In the genomic region with DNA sequence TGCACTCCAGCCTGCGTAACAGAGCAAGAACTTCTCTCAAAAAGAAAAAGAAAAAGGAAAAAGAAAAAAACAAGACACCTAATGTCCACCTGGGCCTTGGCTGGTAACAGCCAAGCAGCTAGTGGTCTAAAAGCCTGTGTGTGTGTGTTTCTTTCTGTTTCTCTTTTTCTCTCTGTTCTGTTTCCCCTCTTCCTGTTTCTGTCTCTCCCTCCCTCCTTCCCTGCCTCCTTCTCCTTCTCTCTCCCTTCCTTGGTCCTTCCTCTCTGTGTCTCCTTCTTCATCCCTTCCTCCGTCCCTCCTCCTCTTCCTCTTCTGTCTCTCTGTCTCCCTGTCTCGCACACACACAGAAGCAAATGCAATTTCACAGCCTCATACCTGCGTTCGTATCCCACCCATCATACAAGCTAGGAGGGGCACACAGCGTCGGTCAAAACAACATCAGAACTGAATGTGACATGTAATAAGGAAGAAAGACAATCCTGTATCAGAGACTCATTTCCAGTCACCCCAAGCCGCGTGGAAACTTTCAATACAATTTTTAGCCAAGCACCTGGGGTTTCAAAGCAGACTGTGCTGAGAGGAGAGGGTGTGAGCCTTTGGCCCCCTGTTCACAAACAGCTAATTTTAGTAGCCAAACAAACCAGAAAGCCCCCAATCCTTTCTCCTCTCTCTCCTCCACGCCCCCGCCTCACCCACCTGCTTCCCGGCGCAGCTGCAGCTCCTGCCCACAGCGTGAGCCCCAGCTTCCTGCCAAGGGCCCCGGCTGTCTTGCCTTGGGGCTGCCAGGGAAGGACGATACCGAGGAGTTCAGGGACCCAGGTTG, we compare ENCODE assay signal across 8 cellular contexts. TPM values are rescaled to one million over a fixed set of nuclear protein-coding genes. Genes with fewer than 3 reads are reported as not detected.
DNase-seq lines count a peak whose midpoint lies in the region; ATAC-seq and TF ChIP-seq lines count a peak whose summit lies in the region.

No MANE protein-coding gene starts in this region.

- H3K4me3 ChIP-seq in GM12875 (ENCODE audit: low read depth, low read length): peak overlapping the region; percentile 32
- H3K4me3 ChIP-seq in Loucy (ENCODE audit: low read length, poor library complexity, severe bottlenecking): peak overlapping the region; percentile 63
- no peak overlapping the region for H3K4me3 ChIP-seq in body of pancreas

- no peak overlapping the region for H3K27ac ChIP-seq in body of pancreas

- TF ChIP-seq CTCF in GM12875 (IDR thresholded peaks at IDR 0.05; ENCODE audit: borderline replicate concordance, insufficient read depth, low read depth, low read length) (no peak), Loucy (conservative IDR thresholded peaks at IDR 0.05; ENCODE audit: low read length) (no peak), body of pancreas (IDR thresholded peaks at IDR 0.05) (no peak)

- peak overlapping the region; percentile 59 for H3K9ac ChIP-seq in Loucy (ENCODE audit: low read depth, low read length, poor library complexity, severe bottlenecking)

- H3K36me3 ChIP-seq in Loucy (ENCODE audit: insufficient read depth, low read length) (no peaks in the 10 kb centered on the region), body of pancreas (replicated peaks in 1 of 2; ENCODE audit: insufficient read depth in 1 of 2, low read depth in 2 of 2) (no peaks in the 10 kb centered on the region)

- H3F3A ChIP-seq in Loucy (ENCODE audit: low read depth): no peaks in the 10 kb centered on the region

- peaks cover 20% of the 10 kb centered on the region for H3K4me1 ChIP-seq in Loucy (ENCODE audit: insufficient read depth, low read length, poor library complexity, severe bottlenecking)
- no peaks in the 10 kb centered on the region for H3K4me1 ChIP-seq in body of pancreas

- 46 to 61% methylated on average over 16 to 17 of the region's 17 CpGs for WGBS in body of pancreas, 2 donors

- H3K4me2 ChIP-seq in Loucy (ENCODE audit: low read depth, low read length, poor library complexity, severe bottlenecking): peak overlapping the region; percentile 70

- intact Hi-C loops in body of pancreas (cut with DNase I): no loop called here

- H3K79me2 ChIP-seq in Loucy (ENCODE audit: insufficient read depth, low read length): no peaks in the 10 kb centered on the region

- no peaks in the 10 kb centered on the region for H4K20me1 ChIP-seq in Loucy (ENCODE audit: insufficient read depth, low read length, poor library complexity, severe bottlenecking)

- peak overlapping the region; percentile 92 for H2AFZ ChIP-seq in Loucy (ENCODE audit: low read length)

- TF ChIP-seq POLR2A in body of pancreas (IDR thresholded peaks at IDR 0.05): no peak

- no peaks in the 10 kb centered on the region for H3K9me2 ChIP-seq in Loucy (replicated peaks; ENCODE audit: low read depth, low read length)

- ATAC-seq in GM21619 (IDR thresholded peaks at IDR 0.05; ENCODE audit: unreplicated experiment) (peak; percentile 77), body of pancreas (no peak)

- H3K27me3 ChIP-seq in Loucy (ENCODE audit: insufficient read depth, low read length, poor library complexity, severe bottlenecking): no peaks in the 10 kb centered on the region
- no peaks in the 10 kb centered on the region for H3K27me3 ChIP-seq in body of pancreas

- peak; percentile 79 for DNase-seq in activated effector memory CD4-positive, alpha-beta T cell treated with anti-CD3 and anti-CD28 coated beads, Interleukin-2, amount 50 U/mL, for 16 hours
- DNase-seq in stimulated activated CD8-positive, alpha-beta memory T cell treated with anti-CD3 and anti-CD28 coated beads, Interleukin-4, amount 100 ng/mL, for 24 hours (ENCODE audit: low read depth): peak; percentile 42
- DNase-seq in iPS-NIHi7 (ENCODE audit: extremely low spot score): no peak
- DNase-seq in body of pancreas: no peak
- no peak for DNase-seq in HPDE6-E6E7 (ENCODE audit: extremely low spot score)

- H3K9me3 ChIP-seq in Loucy (ENCODE audit: insufficient read depth, low read depth, low read length) (no peaks in the 10 kb centered on the region), body of pancreas (no peaks in the 10 kb centered on the region)

RNA-seq across cellular contexts. Expression of gene GNA12, which starts 50.2 kb away (rescaled TPM):
- 10 to 100 TPM; 12.2 to 17.5 TPM for total RNA-seq in body of pancreas

Comparison
In these comparisons a context has a peak if more than half of its experiments do, and no peak if none do; other contexts are left out.
1. H3K4me3 ChIP-seq: peak in GM12875 (single experiment) and Loucy (single experiment); none in body of pancreas (0 of 2).
2. DNase-seq: peak in activated effector memory CD4-positive, alpha-beta T cell treated with anti-CD3 and anti-CD28 coated beads, Interleukin-2, amount 50 U/mL, for 16 hours (single experiment) and stimulated activated CD8-positive, alpha-beta memory T cell treated with anti-CD3 and anti-CD28 coated beads, Interleukin-4, amount 100 ng/mL, for 24 hours (single experiment); none in iPS-NIHi7 (single experiment), body of pancreas (0 of 4) and HPDE6-E6E7 (single experiment).